15 cellular contexts compared by ENCODE assay signal in the genomic region with DNA sequence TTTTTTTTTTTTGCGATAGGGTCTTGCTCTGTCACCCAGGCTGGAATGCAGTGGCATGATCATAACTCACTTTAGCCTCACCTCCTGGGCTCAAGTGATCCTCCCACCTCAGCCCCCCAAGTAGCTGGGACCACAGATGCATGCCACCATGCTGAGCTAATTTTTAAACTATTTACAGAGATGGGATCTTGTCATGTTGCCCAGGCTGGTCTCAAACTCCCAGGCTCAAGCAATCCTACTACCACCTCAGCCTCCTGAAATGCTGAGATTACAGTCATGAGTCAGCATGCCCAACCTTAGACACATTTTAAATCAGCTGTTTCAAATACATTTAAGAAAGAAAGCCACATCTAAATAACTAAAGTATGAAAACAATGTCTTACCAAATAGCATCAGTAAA.
DNase-seq lines count a peak whose midpoint lies in the region; ATAC-seq and TF ChIP-seq lines count a peak whose summit lies in the region.
"Had no signal": no experiment of that assay in that cellular context is flagged by ENCODE, and none has a peak within 500 bp of the region (broad histone marks: within the 10 kb centered on the region; RNA-seq: fewer than 3 reads in every experiment).

No MANE protein-coding gene starts in this region.

- TF ChIP-seq EP300 in upper lobe of left lung (IDR thresholded peaks at IDR 0.05) = no peak

- TF ChIP-seq POLR2A in upper lobe of left lung (IDR thresholded peaks at IDR 0.05) (no peak), uterus (IDR thresholded peaks at IDR 0.05) (no peak)

- no peak for TF ChIP-seq CTCF in AG10803 (conservative IDR thresholded peaks at IDR 0.05; ENCODE audit: low read length)
- TF ChIP-seq CTCF in astrocyte of the spinal cord (IDR thresholded peaks at IDR 0.05; ENCODE audit: low read depth, low read length) = no peak
- TF ChIP-seq CTCF in upper lobe of left lung (IDR thresholded peaks at IDR 0.05) = no peak
- no peak for TF ChIP-seq CTCF in uterus (IDR thresholded peaks at IDR 0.05)

- in situ Hi-C loops in astrocyte of the spinal cord (cut with HindIII; ENCODE audit: low sequenced_read_pairs) = no loop called here

- intact Hi-C loops in uterus (cut with DNase I; ENCODE audit: low total_unique reads) = no loop called here

- WGBS in upper lobe of left lung, 2 donors = 0 to 96% methylated on average over 1 of the region's 1 CpG

- ATAC-seq in upper lobe of left lung (ENCODE audit: low FRiP score in 2 of 2) (no peak), HG03342 (IDR thresholded peaks at IDR 0.05; ENCODE audit: unreplicated experiment) (no peak)
- ATAC-seq: HCT116, HepG2 had no signal

- H3K9me3 ChIP-seq in upper lobe of left lung = peaks cover 0 to 8% (median 2%) of the 10 kb centered on the region in 4 donors
- peaks cover 0 to 20% of the 10 kb centered on the region in 2 donors for H3K9me3 ChIP-seq in uterus

- H3K27ac ChIP-seq in upper lobe of left lung (no peak overlapping the region), uterus (no peak overlapping the region)
- H3K27ac ChIP-seq: C4-2B had no signal

- DNase-seq in AG10803 (ENCODE audit: low read depth) (peak; percentile 93), HS-27A (ENCODE audit: low read depth) (peak; percentile 26), astrocyte of the spinal cord (ENCODE audit: low read depth, low spot score) (peak; percentile 4), fibroblast of the conjunctiva (ENCODE audit: low read depth) (peak; percentile 18), upper lobe of left lung (no peak), SHP77 (lab: John Stamatoyannopoulos, UW) (no peak), uterus (no peak)
- DNase-seq: DMS 273 treated with DMSO at 0.1 percent for 48 hours, KG1, NCI-H1048, NCI-H524 treated with DMSO at 0.1 percent for 48 hours had no signal

- no peaks in the 10 kb centered on the region for H3K4me1 ChIP-seq in upper lobe of left lung
- no peaks in the 10 kb centered on the region for H3K4me1 ChIP-seq in uterus

- no peaks in the 10 kb centered on the region for H3K36me3 ChIP-seq in upper lobe of left lung
- H3K36me3 ChIP-seq in uterus = no peaks in the 10 kb centered on the region

- H3K27me3 ChIP-seq in upper lobe of left lung (no peaks in the 10 kb centered on the region), uterus (no peaks in the 10 kb centered on the region)

- H3K4me3 ChIP-seq in AG10803 (ENCODE audit: low read length) (no peak overlapping the region), astrocyte of the spinal cord (ENCODE audit: low read depth, low read length) (no peak overlapping the region), upper lobe of left lung (no peak overlapping the region), uterus (no peak overlapping the region)

Comparison
In these comparisons a context has a peak if more than half of its experiments do, and no peak if none do; other contexts are left out.
1. DNase-seq: peak in AG10803 (single experiment), HS-27A (single experiment), astrocyte of the spinal cord (single experiment) and fibroblast of the conjunctiva (single experiment); none in upper lobe of left lung (0 of 2), SHP77 (0 of 2) and uterus (0 of 2).